12 cellular contexts compared by ENCODE assay signal in the genomic region with DNA sequence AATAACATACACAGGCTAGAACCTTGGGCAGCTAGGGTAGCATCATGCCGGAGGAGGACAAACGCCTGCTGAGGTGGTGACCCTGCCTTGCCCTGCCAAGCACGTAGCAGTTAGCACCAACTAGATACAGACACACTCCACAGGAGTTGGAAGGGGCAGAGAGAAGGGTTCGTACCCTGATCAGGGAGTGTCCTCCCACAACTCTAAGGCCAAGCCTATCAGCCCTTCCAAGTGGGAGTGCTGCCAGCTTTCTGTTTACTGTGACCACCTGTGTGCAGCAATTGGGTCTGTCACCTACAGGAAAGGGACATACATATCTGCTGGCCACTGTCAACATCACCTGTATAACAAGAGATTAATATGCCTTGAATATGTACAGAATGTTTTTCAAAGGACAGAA. TPM values are rescaled to one million over a fixed set of nuclear protein-coding genes. Genes with fewer than 3 reads are reported as not detected.
A peak's percentile ranks its signal among the peaks of the same experiment; 100 is the strongest.
DNase-seq lines count a peak whose midpoint lies in the region; ATAC-seq and TF ChIP-seq lines count a peak whose summit lies in the region.
"Had no signal": no experiment of that assay in that cellular context is flagged by ENCODE, and none has a peak within 500 bp of the region (broad histone marks: within the 10 kb centered on the region; RNA-seq: fewer than 3 reads in every experiment).

No MANE protein-coding gene starts in this region.

- WGBS in psoas muscle, 3 donors = 40 to 60% (median 59%) methylated on average over 4 of the region's 4 CpGs

- no peaks in the 10 kb centered on the region for H3K27me3 ChIP-seq in psoas muscle (ENCODE audit: insufficient read depth in 3 of 3, low read length in 2 of 3)
- H3K27me3 ChIP-seq: foreskin keratinocyte had no signal

- peaks cover 27% of the 10 kb centered on the region for H3K4me1 ChIP-seq in psoas muscle
- H3K4me1 ChIP-seq: foreskin keratinocyte had no signal

- H3K36me3 ChIP-seq in psoas muscle (ENCODE audit: insufficient read depth in 1 of 2, low read depth in 1 of 2) = peaks cover 0 to 19% of the 10 kb centered on the region in 2 donors

- intact Hi-C loops in psoas muscle (cut with DNase I) = no loop called here

- peak overlapping the region; percentile 92 for H3K27ac ChIP-seq in psoas muscle

- ATAC-seq in psoas muscle = no peak
- no peak for ATAC-seq in GM18517 (IDR thresholded peaks at IDR 0.05; ENCODE audit: unreplicated experiment)
- ATAC-seq: foreskin keratinocyte had no signal

- no peak for TF ChIP-seq CTCF in psoas muscle (IDR thresholded peaks at IDR 0.05)

- H3K9me3 ChIP-seq in psoas muscle = no peaks in the 10 kb centered on the region

- DNase-seq in NCI-H82 (lab: John Stamatoyannopoulos, UW) = peak; percentile 11
- no peak for DNase-seq in NCI-H82 treated with DMSO at 0.1 percent for 48 hours (lab: John Stamatoyannopoulos, UW; ENCODE audit: unreplicated experiment)
- peak; percentile 0 for DNase-seq in NCI-H748 treated with DMSO at 0.1 percent for 48 hours (lab: John Stamatoyannopoulos, UW)
- DNase-seq in cerebellar cortex (ENCODE audit: low spot score) = peak; percentile 34
- no peak for DNase-seq in psoas muscle
- no peak for DNase-seq in anterior cingulate cortex (lab: John Stamatoyannopoulos, UW)
- DNase-seq in NOMO-1 treated with dmso at 0.1 percent for 144 hours (lab: John Stamatoyannopoulos, UW; ENCODE audit: unreplicated experiment) = no peak
- DNase-seq: foreskin keratinocyte; GOT3; NCI-H226; stimulated activated CD4-positive, alpha-beta T cell treated with anti-CD3 and anti-CD28 coated beads, Interleukin-2, amount 100 ng/mL, for 24 hours had no signal

- H3K4me3 ChIP-seq in psoas muscle = peak overlapping the region; percentile 73

RNA-seq across cellular contexts. Expression of gene THAP7, which starts 1.9 kb away (rescaled TPM):
- 10 to 100 TPM; 25.2 to 39.2 (median 28.6) TPM for total RNA-seq in psoas muscle
- 10 to 100 TPM; 48.9 to 67.5 (median 52.0) TPM for polyA plus RNA-seq in psoas muscle

RNA-seq across cellular contexts. Expression of gene P2RX6, which starts 11.2 kb away (rescaled TPM):
- 10 to 100 TPM; 23.7 to 47.7 (median 36.1) TPM for total RNA-seq in psoas muscle
- polyA plus RNA-seq in psoas muscle = 10 to 100 TPM; 11.3 to 40.4 (median 26.2) TPM

RNA-seq across cellular contexts. Expression of gene LZTR1, which starts 21.7 kb away (rescaled TPM):
- total RNA-seq in psoas muscle = 10 to 100 TPM; 23.4 to 37.1 (median 29.8) TPM
- 10 to 100 TPM; 17.1 to 30.8 (median 22.5) TPM for polyA plus RNA-seq in psoas muscle

RNA-seq across cellular contexts. Expression of gene SLC7A4, which starts 28.6 kb away (rescaled TPM):
- total RNA-seq in psoas muscle = under 1 TPM in 1 of 4 donors, not detected in 3; 0.08 TPM
- under 1 TPM in 2 of 3 donors, not detected in 1; 0.10 to 0.87 TPM for polyA plus RNA-seq in psoas muscle

RNA-seq across cellular contexts. Expression of gene AIFM3, which starts 36.7 kb away (rescaled TPM):
- total RNA-seq in psoas muscle = under 1 TPM; 0.25 to 0.74 (median 0.49) TPM
- polyA plus RNA-seq in psoas muscle = under 1 TPM; 0.30 to 0.77 (median 0.53) TPM

Comparison
In these comparisons a context has a peak if more than half of its experiments do, and no peak if none do; other contexts are left out.
1. DNase-seq: peak in NCI-H82 (single experiment), NCI-H748 treated with DMSO at 0.1 percent for 48 hours (single experiment) and cerebellar cortex (single experiment); none in NCI-H82 treated with DMSO at 0.1 percent for 48 hours (single experiment), psoas muscle (0 of 2), anterior cingulate cortex (0 of 58) and NOMO-1 treated with dmso at 0.1 percent for 144 hours (single experiment).